ENCODE assay signal across 14 cellular contexts in the genomic region with DNA sequence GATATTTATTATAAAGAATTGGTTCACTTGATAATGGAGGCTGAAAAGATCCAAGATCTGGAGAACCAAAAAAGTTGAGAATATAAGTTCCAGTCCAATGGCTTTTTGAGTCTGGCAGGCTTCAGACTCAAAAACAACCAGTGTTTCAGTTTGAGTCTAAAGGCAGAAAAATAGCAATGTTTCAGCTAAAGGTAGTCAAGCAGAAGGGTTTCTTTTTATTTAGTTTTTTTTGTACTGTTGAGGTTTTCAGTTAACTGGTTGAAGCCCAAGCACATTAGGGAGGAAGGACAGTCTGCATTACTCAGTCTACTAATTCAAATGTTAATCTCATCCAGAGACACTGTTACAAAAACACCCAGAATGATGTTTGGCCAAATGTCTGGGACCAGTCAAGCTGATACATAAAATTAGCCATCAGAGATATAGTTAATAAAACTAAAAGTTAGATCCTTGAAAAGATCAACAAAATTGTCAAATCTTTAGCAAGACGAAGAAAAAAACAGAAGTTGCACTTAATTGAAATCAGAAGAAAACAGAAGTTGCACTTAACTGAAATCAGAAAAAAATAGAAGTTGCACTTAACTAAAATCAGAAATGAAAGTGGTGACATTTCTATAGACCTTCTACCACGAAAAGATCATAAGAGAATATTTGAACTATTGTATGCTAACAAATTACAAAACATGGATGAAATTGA.
A peak's percentile ranks its signal among the peaks of the same experiment; 100 is the strongest.
DNase-seq lines count a peak whose midpoint lies in the region; ATAC-seq, FAIRE-seq and TF ChIP-seq lines count a peak whose summit lies in the region.
"Had no signal": no experiment of that assay in that cellular context is flagged by ENCODE, and none has a peak within 500 bp of the region (broad histone marks: within the 10 kb centered on the region; RNA-seq: fewer than 3 reads in every experiment).

No MANE protein-coding gene starts in this region.

- TF ChIP-seq POLR2A in gastroesophageal sphincter (IDR thresholded peaks at IDR 0.05) = no peak

- DNase-seq in mesothelial cell of epicardium (ENCODE audit: low spot score in 2 of 2, unreplicated experiment in 2 of 2) = no peak
- DNase-seq in naive thymus-derived CD8-positive, alpha-beta T cell = no peak
- no peak for DNase-seq in activated T-helper 1 cell treated with anti-CD3 and anti-CD28 coated beads, Interleukin-12 subunit alpha, Interleukin-12 subunit beta, Interleukin-2, Interleukin-4 antibody, amounts not matched to agents 30 ng/mL and 10 ng/mL and 1 ng/mL, durations not matched to agents 14 hours and 24 hours and 36 hours (ENCODE audit: low spot score)
- DNase-seq: activated CD4-positive, alpha-beta memory T cell treated with anti-CD3 and anti-CD28 coated beads, Interleukin-2, amount 10 ng/mL, durations not matched to agents 7 days and 5 days; DMS79; erythroblast; NCI-H1436 treated with DMSO at 0.1 percent for 48 hours; Right ventricle myocardium superior; testis had no signal

- WGBS in gastroesophageal sphincter (ENCODE audit: low coverage in 1 of 2), 2 donors = 85 to 87% methylated on average over 2 of the region's 2 CpGs

- intact Hi-C loops in activated T-helper 1 cell treated with anti-CD3 and anti-CD28 coated beads, Interleukin-12 subunit alpha, Interleukin-12 subunit beta, Interleukin-2, Interleukin-4 antibody, amounts not matched to agents 30 ng/mL and 10 ng/mL and 1 ng/mL, durations not matched to agents 14 hours and 24 hours and 36 hours (cut with micrococcal nuclease) = no loop called here

- no peaks in the 10 kb centered on the region for H3K36me3 ChIP-seq in gastroesophageal sphincter

- peak; percentile 58 for FAIRE-seq in colon (lab: Jason Lieb, UNC)

- no peak overlapping the region for H3K4me3 ChIP-seq in gastroesophageal sphincter
- H3K4me3 ChIP-seq: testis had no signal

- no peaks in the 10 kb centered on the region for H3K9me3 ChIP-seq in gastroesophageal sphincter
- H3K9me3 ChIP-seq: testis had no signal

- peaks cover 32% of the 10 kb centered on the region for H3K9me3 Mint-ChIP-seq in mesothelial cell of epicardium
- H3K9me3 Mint-ChIP-seq in naive thymus-derived CD8-positive, alpha-beta T cell = peaks cover 0 to 24% (median 0%) of the 10 kb centered on the region in 9 donors
- H3K9me3 Mint-ChIP-seq in activated T-helper 1 cell treated with anti-CD3 and anti-CD28 coated beads, Interleukin-12 subunit alpha, Interleukin-12 subunit beta, Interleukin-2, Interleukin-4 antibody, amounts not matched to agents 30 ng/mL and 10 ng/mL and 1 ng/mL, durations not matched to agents 14 hours and 24 hours and 36 hours = peaks cover 6% of the 10 kb centered on the region

- TF ChIP-seq EP300 in gastroesophageal sphincter (IDR thresholded peaks at IDR 0.05) = no peak

- peak; percentile 84 for ATAC-seq in GM18868 (IDR thresholded peaks at IDR 0.05; ENCODE audit: unreplicated experiment)
- peak; percentile 81 for ATAC-seq in GM21717 (IDR thresholded peaks at IDR 0.05; ENCODE audit: unreplicated experiment)
- peak; percentile 85 for ATAC-seq in HG03175 (IDR thresholded peaks at IDR 0.05; ENCODE audit: unreplicated experiment)
- ATAC-seq in gastroesophageal sphincter = no peak
- no peak for ATAC-seq in naive thymus-derived CD8-positive, alpha-beta T cell

- H3K36me3 Mint-ChIP-seq in mesothelial cell of epicardium = peaks cover 5% of the 10 kb centered on the region
- peaks cover 0 to 5% (median 0%) of the 10 kb centered on the region in 3 donors for H3K36me3 Mint-ChIP-seq in naive thymus-derived CD8-positive, alpha-beta T cell
- H3K36me3 Mint-ChIP-seq in activated T-helper 1 cell treated with anti-CD3 and anti-CD28 coated beads, Interleukin-12 subunit alpha, Interleukin-12 subunit beta, Interleukin-2, Interleukin-4 antibody, amounts not matched to agents 30 ng/mL and 10 ng/mL and 1 ng/mL, durations not matched to agents 14 hours and 24 hours and 36 hours (ENCODE audit: low read depth) = no peaks in the 10 kb centered on the region

- no peak overlapping the region for H3K27ac Mint-ChIP-seq in mesothelial cell of epicardium
- peak overlapping the region in 1 of 10 donors; percentile 21 for H3K27ac Mint-ChIP-seq in naive thymus-derived CD8-positive, alpha-beta T cell
- no peak overlapping the region for H3K27ac Mint-ChIP-seq in activated T-helper 1 cell treated with anti-CD3 and anti-CD28 coated beads, Interleukin-12 subunit alpha, Interleukin-12 subunit beta, Interleukin-2, Interleukin-4 antibody, amounts not matched to agents 30 ng/mL and 10 ng/mL and 1 ng/mL, durations not matched to agents 14 hours and 24 hours and 36 hours
- H3K27ac Mint-ChIP-seq: activated CD4-positive, alpha-beta memory T cell treated with anti-CD3 and anti-CD28 coated beads, Interleukin-2, amount 10 ng/mL, durations not matched to agents 7 days and 5 days had no signal

- H3K27ac ChIP-seq in gastroesophageal sphincter = no peak overlapping the region
- H3K27ac ChIP-seq: testis had no signal

- POLR2A ChIA-PET in naive thymus-derived CD8-positive, alpha-beta T cell (lab: Charles Lee) = no interaction called here

- H3K27me3 Mint-ChIP-seq in mesothelial cell of epicardium (ENCODE audit: low read depth) = no peaks in the 10 kb centered on the region
- H3K27me3 Mint-ChIP-seq in naive thymus-derived CD8-positive, alpha-beta T cell = no peaks in the 10 kb centered on the region
- H3K27me3 Mint-ChIP-seq in activated T-helper 1 cell treated with anti-CD3 and anti-CD28 coated beads, Interleukin-12 subunit alpha, Interleukin-12 subunit beta, Interleukin-2, Interleukin-4 antibody, amounts not matched to agents 30 ng/mL and 10 ng/mL and 1 ng/mL, durations not matched to agents 14 hours and 24 hours and 36 hours (ENCODE audit: insufficient read depth) = peaks cover 2% of the 10 kb centered on the region
- H3K27me3 Mint-ChIP-seq: activated CD4-positive, alpha-beta memory T cell treated with anti-CD3 and anti-CD28 coated beads, Interleukin-2, amount 10 ng/mL, durations not matched to agents 7 days and 5 days had no signal

- no peaks in the 10 kb centered on the region for H3K4me1 ChIP-seq in gastroesophageal sphincter
- H3K4me1 ChIP-seq: testis had no signal

- no peaks in the 10 kb centered on the region for H3K27me3 ChIP-seq in gastroesophageal sphincter
- H3K27me3 ChIP-seq: testis had no signal

- TF ChIP-seq CTCF in mesothelial cell of epicardium (IDR thresholded peaks at IDR 0.05; ENCODE audit: unreplicated experiment) = no peak
- TF ChIP-seq CTCF in gastroesophageal sphincter (IDR thresholded peaks at IDR 0.05) = no peak

- H3K4me3 Mint-ChIP-seq in mesothelial cell of epicardium = no peak overlapping the region
- H3K4me3 Mint-ChIP-seq in naive thymus-derived CD8-positive, alpha-beta T cell = peak overlapping the region in 1 of 10 donors; percentile 3
- no peak overlapping the region for H3K4me3 Mint-ChIP-seq in activated T-helper 1 cell treated with anti-CD3 and anti-CD28 coated beads, Interleukin-12 subunit alpha, Interleukin-12 subunit beta, Interleukin-2, Interleukin-4 antibody, amounts not matched to agents 30 ng/mL and 10 ng/mL and 1 ng/mL, durations not matched to agents 14 hours and 24 hours and 36 hours
- H3K4me3 Mint-ChIP-seq: activated CD4-positive, alpha-beta memory T cell treated with anti-CD3 and anti-CD28 coated beads, Interleukin-2, amount 10 ng/mL, durations not matched to agents 7 days and 5 days had no signal

- H3K4me1 Mint-ChIP-seq in mesothelial cell of epicardium = no peaks in the 10 kb centered on the region
- H3K4me1 Mint-ChIP-seq in naive thymus-derived CD8-positive, alpha-beta T cell = peaks cover 0 to 12% (median 0%) of the 10 kb centered on the region in 4 donors
- no peaks in the 10 kb centered on the region for H3K4me1 Mint-ChIP-seq in activated T-helper 1 cell treated with anti-CD3 and anti-CD28 coated beads, Interleukin-12 subunit alpha, Interleukin-12 subunit beta, Interleukin-2, Interleukin-4 antibody, amounts not matched to agents 30 ng/mL and 10 ng/mL and 1 ng/mL, durations not matched to agents 14 hours and 24 hours and 36 hours (ENCODE audit: low read depth)
- H3K4me1 Mint-ChIP-seq: activated CD4-positive, alpha-beta memory T cell treated with anti-CD3 and anti-CD28 coated beads, Interleukin-2, amount 10 ng/mL, durations not matched to agents 7 days and 5 days had no signal

Comparison
In these comparisons a context has a peak if more than half of its experiments do, and no peak if none do; other contexts are left out.
1. ATAC-seq: peak in GM18868 (single experiment), GM21717 (single experiment) and HG03175 (single experiment); none in gastroesophageal sphincter (single experiment) and naive thymus-derived CD8-positive, alpha-beta T cell (0 of 2).